Comparison of ENCODE assay signal across 18 cellular contexts in genomic region chr4:164701665-164702064, GRCh38. TPM values are rescaled to one million over a fixed set of nuclear protein-coding genes. Genes with fewer than 3 reads are reported as not detected.
DNase-seq lines count a peak whose midpoint lies in the region; ATAC-seq and TF ChIP-seq lines count a peak whose summit lies in the region.
"Had no signal": no experiment of that assay in that cellular context is flagged by ENCODE, and none has a peak within 500 bp of the region (broad histone marks: within the 10 kb centered on the region; RNA-seq: fewer than 3 reads in every experiment).

No MANE protein-coding gene starts in this region.

- no peaks in the 10 kb centered on the region for H3K9me3 ChIP-seq in CD4-positive, alpha-beta T cell (ENCODE audit: control insufficient read depth, low read length)
- H3K9me3 ChIP-seq: body of pancreas had no signal

- intact Hi-C loops in CD4-positive, alpha-beta T cell (cut with DNase I, micrococcal nuclease), result no loop called here

- ATAC-seq in GM18502 (IDR thresholded peaks at IDR 0.05; ENCODE audit: poor library complexity, unreplicated experiment) (peak; percentile 77), GM19467 (IDR thresholded peaks at IDR 0.05; ENCODE audit: unreplicated experiment) (peak; percentile 77), HG02852 (IDR thresholded peaks at IDR 0.05; ENCODE audit: unreplicated experiment) (peak; percentile 89), HG03432 (IDR thresholded peaks at IDR 0.05; ENCODE audit: unreplicated experiment) (peak; percentile 85)
- no peak for ATAC-seq in CD4-positive, alpha-beta T cell (ENCODE audit: poor library complexity)
- ATAC-seq: activated CD4-positive, alpha-beta T cell treated with anti-CD3 and anti-CD28 coated beads for 36 hours; body of pancreas; foreskin keratinocyte had no signal

- no peaks in the 10 kb centered on the region for H3K36me3 Mint-ChIP-seq in CD4-positive, alpha-beta T cell (ENCODE audit: low read depth)

- H3K27me3 Mint-ChIP-seq in CD4-positive, alpha-beta T cell, result peaks cover 11% of the 10 kb centered on the region
- H3K27me3 Mint-ChIP-seq: progenitor cell of endocrine pancreas had no signal

- no peak overlapping the region for H3K4me3 Mint-ChIP-seq in CD4-positive, alpha-beta T cell
- H3K4me3 Mint-ChIP-seq: activated CD4-positive, alpha-beta T cell treated with anti-CD3 and anti-CD28 coated beads for 36 hours; activated T-helper 1 cell treated with anti-CD3 and anti-CD28 coated beads, Interleukin-12 subunit alpha, Interleukin-12 subunit beta, Interleukin-2, Interleukin-4 antibody, amounts not matched to agents 30 ng/mL and 10 ng/mL and 1 ng/mL, durations not matched to agents 14 hours and 24 hours and 36 hours had no signal

- H3K27ac ChIP-seq in CD4-positive, alpha-beta T cell (ENCODE audit: low read depth, low read length), result no peak overlapping the region
- H3K27ac ChIP-seq: body of pancreas, foreskin keratinocyte had no signal

- CTCF ChIA-PET in CD4-positive, alpha-beta T cell (lab: Charles Lee), result no interaction called here

- no peaks in the 10 kb centered on the region for H3K4me1 Mint-ChIP-seq in CD4-positive, alpha-beta T cell (ENCODE audit: low read depth)
- H3K4me1 Mint-ChIP-seq: activated CD4-positive, alpha-beta T cell treated with anti-CD3 and anti-CD28 coated beads for 36 hours had no signal

- TF ChIP-seq CTCF in CD4-positive, alpha-beta T cell (IDR thresholded peaks at IDR 0.05), result no peak

- no peaks in the 10 kb centered on the region for H3K9me3 Mint-ChIP-seq in CD4-positive, alpha-beta T cell
- H3K9me3 Mint-ChIP-seq: activated T-helper 1 cell treated with anti-CD3 and anti-CD28 coated beads, Interleukin-12 subunit alpha, Interleukin-12 subunit beta, Interleukin-2, Interleukin-4 antibody, amounts not matched to agents 30 ng/mL and 10 ng/mL and 1 ng/mL, durations not matched to agents 14 hours and 24 hours and 36 hours had no signal

- no peak overlapping the region for H3K27ac Mint-ChIP-seq in CD4-positive, alpha-beta T cell
- H3K27ac Mint-ChIP-seq: activated CD4-positive, alpha-beta T cell treated with anti-CD3 and anti-CD28 coated beads for 36 hours; activated T-helper 1 cell treated with anti-CD3 and anti-CD28 coated beads, Interleukin-12 subunit alpha, Interleukin-12 subunit beta, Interleukin-2, Interleukin-4 antibody, amounts not matched to agents 30 ng/mL and 10 ng/mL and 1 ng/mL, durations not matched to agents 14 hours and 24 hours and 36 hours; progenitor cell of endocrine pancreas had no signal

- no peaks in the 10 kb centered on the region for H3K27me3 ChIP-seq in CD4-positive, alpha-beta T cell (ENCODE audit: control insufficient read depth, insufficient read depth, low read length)
- H3K27me3 ChIP-seq: body of pancreas, foreskin keratinocyte had no signal

- POLR2A ChIA-PET in CD4-positive, alpha-beta T cell (lab: Charles Lee), result no interaction called here

- DNase-seq in CD4-positive, alpha-beta T cell, result no peak
- no peak for DNase-seq in NCI-H526 (lab: John Stamatoyannopoulos, UW)
- DNase-seq in NCI-H1048 (lab: John Stamatoyannopoulos, UW), result no peak
- DNase-seq in iPS-NIHi11 (ENCODE audit: low spot score), result no peak
- DNase-seq: activated CD4-positive, alpha-beta T cell treated with anti-CD3 and anti-CD28 coated beads for 36 hours; body of pancreas; effector CD4-positive, alpha-beta T cell; foreskin keratinocyte; NCI-H2029 treated with DMSO at 0.1 percent for 48 hours had no signal

RNA-seq across cellular contexts. Expression of gene SMIM31, which starts 52.3 kb away (rescaled TPM):
- not detected for total RNA-seq in CD4-positive, alpha-beta T cell
- total RNA-seq: activated CD4-positive, alpha-beta T cell treated with anti-CD3 and anti-CD28 coated beads for 36 hours; activated T-helper 1 cell treated with anti-CD3 and anti-CD28 coated beads, Interleukin-12 subunit alpha, Interleukin-12 subunit beta, Interleukin-2, Interleukin-4 antibody, amounts not matched to agents 30 ng/mL and 10 ng/mL and 1 ng/mL, durations not matched to agents 14 hours and 24 hours and 36 hours; foreskin keratinocyte; kidney epithelial cell; LHCN-M2; myocyte; progenitor cell of endocrine pancreas had no signal
